8 cellular contexts compared by ENCODE assay signal in genomic region chr19:5953034-5953589, GRCh38. TPM values are rescaled to one million over a fixed set of nuclear protein-coding genes. Genes with fewer than 3 reads are reported as not detected.
DNase-seq lines count a peak whose midpoint lies in the region; ATAC-seq and TF ChIP-seq lines count a peak whose summit lies in the region.

No MANE protein-coding gene starts in this region.

- TF ChIP-seq POLR2A in gastroesophageal sphincter (IDR thresholded peaks at IDR 0.05) = no peak

- H3K4me1 Mint-ChIP-seq in activated CD4-positive, alpha-beta T cell treated with anti-CD3 and anti-CD28 coated beads, Interleukin-2, amount 10 ng/mL, durations not matched to agents 24 days and 14 days = peaks cover 83% of the 10 kb centered on the region
- H3K4me1 Mint-ChIP-seq in activated B cell treated with CpG ODN at 0.5 μM for 24 hours = peaks cover 89% of the 10 kb centered on the region

- H3K27me3 Mint-ChIP-seq in activated CD4-positive, alpha-beta T cell treated with anti-CD3 and anti-CD28 coated beads, Interleukin-2, amount 10 ng/mL, durations not matched to agents 24 days and 14 days = no peaks in the 10 kb centered on the region
- no peaks in the 10 kb centered on the region for H3K27me3 Mint-ChIP-seq in activated B cell treated with CpG ODN at 0.5 μM for 24 hours

- peak overlapping the region; percentile 81 for H3K4me3 Mint-ChIP-seq in activated CD4-positive, alpha-beta T cell treated with anti-CD3 and anti-CD28 coated beads, Interleukin-2, amount 10 ng/mL, durations not matched to agents 24 days and 14 days
- H3K4me3 Mint-ChIP-seq in activated B cell treated with CpG ODN at 0.5 μM for 24 hours = no peak overlapping the region

- H3K36me3 ChIP-seq in gastroesophageal sphincter = no peaks in the 10 kb centered on the region

- H3K9me3 ChIP-seq in gastroesophageal sphincter = no peaks in the 10 kb centered on the region

- H3K27ac ChIP-seq in gastroesophageal sphincter (peak overlapping the region; percentile 80 to 86 (median 84)), substantia nigra (ENCODE audit: low read depth, low read length, poor library complexity, severe bottlenecking) (peak overlapping the region; percentile 66)

- intact Hi-C loops in activated CD4-positive, alpha-beta T cell treated with anti-CD3 and anti-CD28 coated beads, Interleukin-2, amount 10 ng/mL, durations not matched to agents 24 days and 14 days (cut with micrococcal nuclease) = loop anchor here (1.0 to 5.0 kb wide), 2 partner anchors 9 to 51 kb away; partner anchors contain the start of genes NDUFA11 and VMAC
- intact Hi-C loops in activated B cell treated with CpG ODN at 0.5 μM for 24 hours (cut with micrococcal nuclease) = no loop called here

- peaks cover 37 to 100% (median 76%) of the 10 kb centered on the region in 3 donors for H3K4me1 ChIP-seq in gastroesophageal sphincter

- no peak overlapping the region for H3K4me3 ChIP-seq in gastroesophageal sphincter

- DNase-seq in activated CD4-positive, alpha-beta T cell treated with anti-CD3 and anti-CD28 coated beads, Interleukin-2, amount 10 ng/mL, durations not matched to agents 24 days and 14 days = no peak
- DNase-seq in activated CD4-positive, alpha-beta T cell treated with anti-CD3 and anti-CD28 coated beads, Interleukin-2, amount 50 U/mL, for 1 hour = no peak
- no peak for DNase-seq in activated B cell treated with CpG ODN at 0.5 μM for 24 hours
- no peak for DNase-seq in substantia nigra (lab: John Stamatoyannopoulos, UW)
- DNase-seq in kidney glomerular epithelial cell (lab: John Stamatoyannopoulos, UW) = no peak

- TF ChIP-seq CTCF in activated B cell treated with CpG ODN at 0.5 μM for 24 hours (IDR thresholded peaks at IDR 0.05) = no peak
- no peak for TF ChIP-seq CTCF in gastroesophageal sphincter (IDR thresholded peaks at IDR 0.05)

- no peaks in the 10 kb centered on the region for H3K27me3 ChIP-seq in gastroesophageal sphincter

- ATAC-seq in activated B cell treated with CpG ODN at 0.5 μM for 24 hours (ENCODE audit: low read depth) (no peak), gastroesophageal sphincter (no peak), GM21367 (IDR thresholded peaks at IDR 0.05; ENCODE audit: unreplicated experiment) (no peak), HG03108 (IDR thresholded peaks at IDR 0.05; ENCODE audit: unreplicated experiment) (no peak)

- H3K27ac Mint-ChIP-seq in activated CD4-positive, alpha-beta T cell treated with anti-CD3 and anti-CD28 coated beads, Interleukin-2, amount 10 ng/mL, durations not matched to agents 24 days and 14 days = peak overlapping the region; percentile 95
- H3K27ac Mint-ChIP-seq in activated B cell treated with CpG ODN at 0.5 μM for 24 hours = peak overlapping the region; percentile 43

- WGBS in gastroesophageal sphincter (ENCODE audit: low coverage in 1 of 2), 2 donors = 31 to 42% methylated on average over 5 of the region's 5 CpGs

- H3K36me3 Mint-ChIP-seq in activated CD4-positive, alpha-beta T cell treated with anti-CD3 and anti-CD28 coated beads, Interleukin-2, amount 10 ng/mL, durations not matched to agents 24 days and 14 days (ENCODE audit: low read depth) = peaks cover 31% of the 10 kb centered on the region
- peaks cover 46% of the 10 kb centered on the region for H3K36me3 Mint-ChIP-seq in activated B cell treated with CpG ODN at 0.5 μM for 24 hours (ENCODE audit: low read depth)

- no peaks in the 10 kb centered on the region for H3K9me3 Mint-ChIP-seq in activated CD4-positive, alpha-beta T cell treated with anti-CD3 and anti-CD28 coated beads, Interleukin-2, amount 10 ng/mL, durations not matched to agents 24 days and 14 days
- no peaks in the 10 kb centered on the region for H3K9me3 Mint-ChIP-seq in activated B cell treated with CpG ODN at 0.5 μM for 24 hours

- no peak for TF ChIP-seq EP300 in gastroesophageal sphincter (IDR thresholded peaks at IDR 0.05)

- CTCF ChIA-PET in activated B cell treated with CpG ODN at 0.5 μM for 24 hours (lab: Charles Lee) = interaction anchor here (1.8 to 1.9 kb wide), 2 partner anchors 13 to 149 kb away, joined by 4 to 6 read pairs; no protein-coding TSS in a partner anchor

- POLR2A ChIA-PET in activated B cell treated with CpG ODN at 0.5 μM for 24 hours (lab: Charles Lee) = interaction anchor here (1.9 kb wide), 1 partner anchor 9 kb away, joined by 6 read pairs; no protein-coding TSS in a partner anchor

RNA-seq across cellular contexts. Expression of gene RANBP3, which starts 24.8 kb away (rescaled TPM):
- 105 and 114 TPM in 2 replicates for total RNA-seq in activated CD4-positive, alpha-beta T cell treated with anti-CD3 and anti-CD28 coated beads, Interleukin-2, amount 10 ng/mL, durations not matched to agents 24 days and 14 days
- total RNA-seq in activated B cell treated with CpG ODN at 0.5 μM for 24 hours (77.0 and 98.5 TPM in 2 replicates), gastroesophageal sphincter (100 to 1,000 TPM in 2 of 4 donors, 10 to 100 TPM in 2; 87.0 to 125 (median 104) TPM)

RNA-seq across cellular contexts. Expression of gene CAPS, which starts 39.1 kb away (rescaled TPM):
- 4.0 and 4.1 TPM in 2 replicates for total RNA-seq in activated CD4-positive, alpha-beta T cell treated with anti-CD3 and anti-CD28 coated beads, Interleukin-2, amount 10 ng/mL, durations not matched to agents 24 days and 14 days
- total RNA-seq in activated B cell treated with CpG ODN at 0.5 μM for 24 hours = 15.9 and 21.6 TPM in 2 replicates
- total RNA-seq in gastroesophageal sphincter = 10 to 100 TPM in 3 of 4 donors, 1 to 10 TPM in 1; 10.0 to 19.6 (median 15.2) TPM

RNA-seq across cellular contexts. Expression of gene VMAC, which starts 48.4 kb away (rescaled TPM):
- 2.7 and 3.2 TPM in 2 replicates for total RNA-seq in activated CD4-positive, alpha-beta T cell treated with anti-CD3 and anti-CD28 coated beads, Interleukin-2, amount 10 ng/mL, durations not matched to agents 24 days and 14 days
- total RNA-seq in activated B cell treated with CpG ODN at 0.5 μM for 24 hours (11.2 and 13.3 TPM in 2 replicates), gastroesophageal sphincter (1 to 10 TPM; 5.0 to 9.3 (median 8.0) TPM)

RNA-seq across cellular contexts. Expression of gene NDUFA11, which starts 49.5 kb away (rescaled TPM):
- total RNA-seq in activated CD4-positive, alpha-beta T cell treated with anti-CD3 and anti-CD28 coated beads, Interleukin-2, amount 10 ng/mL, durations not matched to agents 24 days and 14 days = 237 and 251 TPM in 2 replicates
- total RNA-seq in activated B cell treated with CpG ODN at 0.5 μM for 24 hours (193 and 225 TPM in 2 replicates), gastroesophageal sphincter (100 to 1,000 TPM; 244 to 299 (median 265) TPM)
